10 cellular contexts compared by ENCODE assay signal in the genomic region with DNA sequence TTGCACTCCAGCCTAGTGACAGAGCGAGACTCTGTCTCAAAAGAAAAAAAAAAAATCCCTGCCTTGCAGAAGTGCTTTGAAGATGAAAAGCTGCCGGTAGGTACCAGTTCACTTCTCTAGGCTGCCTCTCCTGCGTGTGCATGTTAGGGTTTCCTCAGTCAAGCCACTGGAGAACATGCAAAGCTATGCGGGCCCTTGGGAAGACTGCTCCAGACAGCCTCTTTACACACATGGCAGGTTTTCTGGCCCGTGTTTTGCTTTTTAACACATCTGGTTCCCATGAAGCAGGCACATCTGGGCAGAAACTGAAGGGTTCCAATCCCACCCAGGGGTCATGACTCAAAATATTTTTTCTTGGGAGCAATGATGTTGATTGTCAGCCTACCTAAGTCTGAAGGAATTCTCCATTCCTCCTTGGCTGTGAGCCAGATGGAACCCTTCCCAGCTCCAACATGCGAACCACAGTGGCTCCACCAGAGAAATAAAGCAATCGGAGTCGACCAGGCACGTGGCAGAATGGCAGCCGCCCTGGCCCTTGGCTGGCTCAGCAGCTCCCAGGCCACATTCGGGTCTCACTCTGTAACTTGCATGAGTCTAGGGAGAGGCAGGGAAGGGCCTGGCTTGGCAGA. TPM values are rescaled to one million over a fixed set of nuclear protein-coding genes. Genes with fewer than 3 reads are reported as not detected.
DNase-seq lines count a peak whose midpoint lies in the region; ATAC-seq, FAIRE-seq and TF ChIP-seq lines count a peak whose summit lies in the region.
"Had no signal": no experiment of that assay in that cellular context is flagged by ENCODE, and none has a peak within 500 bp of the region (broad histone marks: within the 10 kb centered on the region; RNA-seq: fewer than 3 reads in every experiment).

No MANE protein-coding gene starts in this region.

- no peak for ATAC-seq in HG03108 (IDR thresholded peaks at IDR 0.05; ENCODE audit: unreplicated experiment)

- no peak overlapping the region for H3K4me3 ChIP-seq in endothelial cell of umbilical vein (replicated peaks in 1 of 3; ENCODE audit: insufficient read depth in 1 of 3, low read depth in 1 of 3, low read length in 3 of 3)
- H3K4me3 ChIP-seq in muscle layer of colon (ENCODE audit: low read depth in 1 of 2, low read length in 2 of 2) = no peak overlapping the region
- H3K4me3 ChIP-seq: pancreas, Peyer's patch had no signal

- DNase-seq in ACHN (peak; percentile 75), LoVo (ENCODE audit: low spot score) (peak; percentile 42), endothelial cell of umbilical vein (ENCODE audit: low read depth, low spot score) (peak; percentile 82), GF-D8 (lab: John Stamatoyannopoulos, UW) (no peak), GM10248 (ENCODE audit: extremely low spot score) (no peak), MV-4-11 (lab: John Stamatoyannopoulos, UW) (no peak)
- DNase-seq: pancreas had no signal

- no peak overlapping the region for H3K27ac ChIP-seq in endothelial cell of umbilical vein (ENCODE audit: insufficient read depth, low read depth, low read length)
- H3K27ac ChIP-seq in muscle layer of colon (ENCODE audit: low read depth, low read length) = peak overlapping the region; percentile 53
- H3K27ac ChIP-seq: pancreas had no signal

- H3K4me2 ChIP-seq in endothelial cell of umbilical vein (ENCODE audit: insufficient read depth, low read length) = no peak overlapping the region

- H3K27me3 ChIP-seq in endothelial cell of umbilical vein (ENCODE audit: control insufficient read depth in 2 of 2, insufficient read depth in 2 of 2, low read length in 2 of 2) (no peaks in the 10 kb centered on the region), muscle layer of colon (ENCODE audit: control insufficient read depth in 1 of 2, insufficient read depth in 2 of 2, low read length in 2 of 2) (no peaks in the 10 kb centered on the region)
- H3K27me3 ChIP-seq: pancreas, Peyer's patch had no signal

- H3K9me1 ChIP-seq in endothelial cell of umbilical vein (replicated peaks; ENCODE audit: control insufficient read depth, extremely low read depth, insufficient read depth, low read length) = no peaks in the 10 kb centered on the region

- H2AFZ ChIP-seq in endothelial cell of umbilical vein (ENCODE audit: low read depth, low read length) = no peak overlapping the region

- in situ Hi-C loops in ACHN (cut with HindIII; ENCODE audit: low pct_ligation_motif_present, low pct_unique_long_range_greater_than_20kb, low sequenced_read_pairs) = no loop called here

- TF ChIP-seq POLR2A in endothelial cell of umbilical vein (IDR thresholded peaks at IDR 0.05; ENCODE audit: low read depth, low read length) = no peak

- H3K79me2 ChIP-seq in endothelial cell of umbilical vein (ENCODE audit: control insufficient read depth, insufficient read depth, low read length) = peaks cover 19% of the 10 kb centered on the region

- intact Hi-C loops in endothelial cell of umbilical vein (cut with micrococcal nuclease) = no loop called here

- H4K20me1 ChIP-seq in endothelial cell of umbilical vein (replicated peaks; ENCODE audit: control insufficient read depth, extremely low read depth, insufficient read depth, low read length) = no peaks in the 10 kb centered on the region

- POLR2A ChIA-PET in endothelial cell of umbilical vein (lab: Charles Lee) = no interaction called here
- POLR2A ChIA-PET in GM10248 (lab: Yijun Ruan, JAX) = interaction anchor here (0.7 kb wide), 1 partner anchor 114 kb away, joined by 3 read pairs; no protein-coding TSS in a partner anchor

- CTCF ChIA-PET in endothelial cell of umbilical vein (lab: Charles Lee) (interaction anchor here (1.6 kb wide), 1 partner anchor 14 kb away, joined by 4 read pairs; no protein-coding TSS in a partner anchor), GM10248 (lab: Yijun Ruan, JAX) (interaction anchor here (0.6 to 1.2 kb wide), 5 partner anchors 11 to 179 kb away, joined by 3 to 4 read pairs (median 3); partner anchors contain the start of gene MGLL)

- H3K9ac ChIP-seq in endothelial cell of umbilical vein (replicated peaks; ENCODE audit: extremely low read depth, insufficient read depth, low read length) (no peak overlapping the region), muscle layer of colon (ENCODE audit: low read length) (no peak overlapping the region)

- dilution Hi-C loops in endothelial cell of umbilical vein (cut with MboI; ENCODE audit: extremely low pct_ligation_motif_present, low sequenced_read_pairs) = no loop called here

- FAIRE-seq in endothelial cell of umbilical vein (lab: Jason Lieb, UNC) = peak; percentile 95
- FAIRE-seq: pancreas had no signal

- no peak for TF ChIP-seq CTCF in endothelial cell of umbilical vein (IDR thresholded peaks at IDR 0.05; ENCODE audit: extremely low read depth in 1 of 2, insufficient read depth in 1 of 2, low read depth in 1 of 2, low read length in 2 of 2)
- TF ChIP-seq CTCF in GM10248 (IDR thresholded peaks at IDR 0.05; ENCODE audit: control extremely low read depth, extremely low read depth, low read depth, missing control alignments) = no peak

- H3K36me3 ChIP-seq in endothelial cell of umbilical vein (ENCODE audit: control insufficient read depth in 2 of 2, extremely low read depth in 1 of 2, insufficient read depth in 2 of 2, low read length in 2 of 2) (no peaks in the 10 kb centered on the region), muscle layer of colon (ENCODE audit: insufficient read depth, low read length) (peaks cover 3% of the 10 kb centered on the region)
- H3K36me3 ChIP-seq: pancreas had no signal

- peaks cover 6% of the 10 kb centered on the region for H3K4me1 ChIP-seq in endothelial cell of umbilical vein (ENCODE audit: control insufficient read depth, extremely low read depth, insufficient read depth, low read length)
- peaks cover 55% of the 10 kb centered on the region for H3K4me1 ChIP-seq in muscle layer of colon (ENCODE audit: insufficient read depth, low read length)
- H3K4me1 ChIP-seq: pancreas had no signal

- no TSS peak for BruUV-seq in endothelial cell of umbilical vein (replicated peaks; lab: Mats Ljungman, UMichigan)

- no peaks in the 10 kb centered on the region for H3K9me3 ChIP-seq in endothelial cell of umbilical vein (replicated peaks; ENCODE audit: control insufficient read depth, insufficient read depth, low read length)
- H3K9me3 ChIP-seq in muscle layer of colon (ENCODE audit: low read length) = no peaks in the 10 kb centered on the region
- H3K9me3 ChIP-seq: pancreas, Peyer's patch had no signal

TF ChIP-seq in endothelial cell of umbilical vein, 7 proteins besides CTCF, POLR2A, EP300 and RAD21:
- TF ChIP-seq, protein P1, sequence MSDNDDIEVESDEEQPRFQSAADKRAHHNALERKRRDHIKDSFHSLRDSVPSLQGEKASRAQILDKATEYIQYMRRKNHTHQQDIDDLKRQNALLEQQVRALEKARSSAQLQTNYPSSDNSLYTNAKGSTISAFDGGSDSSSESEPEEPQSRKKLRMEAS (IDR thresholded peaks at IDR 0.05; ENCODE audit: insufficient read depth, insufficient read length) = peak; percentile 47
- peak; percentile 47 for TF ChIP-seq POLR2AphosphoS5 (IDR thresholded peaks at IDR 0.05; ENCODE audit: insufficient read depth, low read depth, low read length)
- no peak for TF ChIP-seq EZH2 (IDR thresholded peaks at IDR 0.05; ENCODE audit: borderline replicate concordance, low read depth, low read length, severe bottlenecking)

RNA-seq across cellular contexts. Expression of gene MGLL, which starts 29.5 kb away (rescaled TPM):
- 60.2 and 60.9 TPM in 2 replicates for total RNA-seq in endothelial cell of umbilical vein
- polyA plus RNA-seq in endothelial cell of umbilical vein = 23.3 and 30.7 TPM in 2 replicates
- polyA plus RNA-seq in endothelial cell of umbilical vein (2011; cell fraction: cytosol; rRNA removed) = 34.5 TPM in 2 replicates
- polyA plus RNA-seq in endothelial cell of umbilical vein (2011; cell fraction: nucleus; rRNA removed) = 20.1 and 28.9 TPM in 2 replicates
- polyA plus RNA-seq in endothelial cell of umbilical vein (2012) = 39.7 and 61.6 TPM in 2 replicates
- 58.9 and 59.2 TPM in 2 replicates for polyA minus RNA-seq in endothelial cell of umbilical vein
- polyA minus RNA-seq in endothelial cell of umbilical vein (2011; cell fraction: cytosol; rRNA and poly(A)+ RNA removed) = 15.8 TPM
- 22.9 and 25.8 TPM in 2 replicates for polyA minus RNA-seq in endothelial cell of umbilical vein (2011; cell fraction: nucleus; rRNA and poly(A)+ RNA removed)

Comparison
In these comparisons a context has a peak if more than half of its experiments do, and no peak if none do; other contexts are left out.
1. DNase-seq: peak in ACHN (single experiment), LoVo (single experiment) and endothelial cell of umbilical vein (single experiment); none in GF-D8 (single experiment), GM10248 (single experiment) and MV-4-11 (single experiment).